Comparison of ENCODE assay signal across 18 cellular contexts in the genomic region with DNA sequence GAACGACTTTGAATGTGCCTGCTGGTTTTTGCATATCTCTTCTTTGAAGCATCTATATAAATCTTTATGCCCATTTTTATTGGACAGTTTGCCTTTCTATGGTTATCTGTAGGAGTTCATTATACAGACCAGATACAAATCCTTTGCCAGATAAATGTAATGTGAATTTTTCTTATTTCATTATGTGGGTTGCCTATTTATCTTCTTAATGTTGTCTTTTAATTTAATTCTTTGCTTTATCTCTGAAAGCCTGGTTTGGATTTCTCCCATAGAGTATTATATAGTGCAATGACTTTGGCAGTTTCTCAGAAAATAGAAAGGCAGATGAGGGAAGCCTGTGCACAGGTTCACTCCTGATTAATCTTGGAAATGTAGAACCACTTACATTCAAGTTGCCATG.
DNase-seq lines count a peak whose midpoint lies in the region; ATAC-seq and TF ChIP-seq lines count a peak whose summit lies in the region.
"Had no signal": no experiment of that assay in that cellular context is flagged by ENCODE, and none has a peak within 500 bp of the region (broad histone marks: within the 10 kb centered on the region; RNA-seq: fewer than 3 reads in every experiment).

No MANE protein-coding gene starts in this region.

- H3F3A ChIP-seq in SK-N-SH (replicated peaks; ENCODE audit: insufficient read depth), result no peaks in the 10 kb centered on the region
- no peaks in the 10 kb centered on the region for H3F3A ChIP-seq in neural progenitor cell (ENCODE audit: low read depth)

- intact Hi-C loops in CD4-positive, alpha-beta T cell (cut with DNase I, micrococcal nuclease), result no loop called here

- peak overlapping the region; percentile 10 for H3K27ac Mint-ChIP-seq in neural progenitor cell
- H3K27ac Mint-ChIP-seq in CD4-positive, alpha-beta T cell, result no peak overlapping the region
- H3K27ac Mint-ChIP-seq: B cell; CD14-positive monocyte; CD4-positive, CD25-positive, alpha-beta regulatory T cell; CD8-positive, alpha-beta T cell had no signal

- no peak overlapping the region for H3K4me3 ChIP-seq in BE2C (ENCODE audit: low read depth, low read length)
- no peak overlapping the region for H3K4me3 ChIP-seq in SK-N-SH (ENCODE audit: low read depth in 2 of 2, low read length in 1 of 2)
- no peak overlapping the region for H3K4me3 ChIP-seq in neural progenitor cell
- H3K4me3 ChIP-seq: A549, BLaER1 had no signal

- H3K79me2 ChIP-seq in SK-N-SH (ENCODE audit: insufficient read depth), result no peaks in the 10 kb centered on the region
- H3K79me2 ChIP-seq in neural progenitor cell (ENCODE audit: low read depth), result no peaks in the 10 kb centered on the region

- no peak overlapping the region for H2AFZ ChIP-seq in SK-N-SH (ENCODE audit: low read depth)
- H2AFZ ChIP-seq in neural progenitor cell (replicated peaks), result no peak overlapping the region

- peaks cover 17% of the 10 kb centered on the region for H3K4me1 Mint-ChIP-seq in neural progenitor cell
- H3K4me1 Mint-ChIP-seq in CD4-positive, alpha-beta T cell (ENCODE audit: low read depth), result no peaks in the 10 kb centered on the region
- H3K4me1 Mint-ChIP-seq: B cell; CD14-positive monocyte; CD4-positive, CD25-positive, alpha-beta regulatory T cell had no signal

- H3K9ac ChIP-seq in SK-N-SH (no peak overlapping the region), neural progenitor cell (no peak overlapping the region)
- H3K9ac ChIP-seq: BLaER1 had no signal

- H3K4me3 Mint-ChIP-seq in neural progenitor cell, result no peak overlapping the region
- H3K4me3 Mint-ChIP-seq in CD4-positive, alpha-beta T cell, result no peak overlapping the region
- H3K4me3 Mint-ChIP-seq: B cell; CD14-positive monocyte; CD4-positive, CD25-positive, alpha-beta regulatory T cell; CD8-positive, alpha-beta T cell had no signal

- no peaks in the 10 kb centered on the region for H4K20me1 ChIP-seq in SK-N-SH (ENCODE audit: insufficient read depth)
- no peaks in the 10 kb centered on the region for H4K20me1 ChIP-seq in neural progenitor cell (ENCODE audit: low read depth)
- H4K20me1 ChIP-seq: BLaER1 had no signal

- peak in 1 of 2 experiments; percentile 73; a peak in 2 of 4 replicates for TF ChIP-seq EP300 in SK-N-SH (IDR thresholded peaks at IDR 0.05; ENCODE audit: borderline replicate concordance in 1 of 2, low read depth in 1 of 2, low read length in 1 of 2)

- H3K4me2 ChIP-seq in SK-N-SH, result no peak overlapping the region
- H3K4me2 ChIP-seq in neural progenitor cell, result no peak overlapping the region
- H3K4me2 ChIP-seq: A549, BLaER1 had no signal

- H3K27me3 Mint-ChIP-seq in neural progenitor cell (ENCODE audit: insufficient read depth, low read depth), result no peaks in the 10 kb centered on the region
- H3K27me3 Mint-ChIP-seq in CD4-positive, alpha-beta T cell, result no peaks in the 10 kb centered on the region
- H3K27me3 Mint-ChIP-seq: B cell; CD4-positive, CD25-positive, alpha-beta regulatory T cell had no signal

- no peak for TF ChIP-seq RAD21 in SK-N-SH (IDR thresholded peaks at IDR 0.05; ENCODE audit: low read length)

- DNase-seq in BE2C (peak; percentile 19), SK-N-SH (peak; percentile 4), neural progenitor cell (ENCODE audit: low spot score) (no peak), NCI-H524 (lab: John Stamatoyannopoulos, UW) (no peak)
- DNase-seq in CD4-positive, alpha-beta T cell, result no peak
- DNase-seq: AML-193; C1 segment of cervical spinal cord; Caco-2; Calu3; CD4-positive, CD25-positive, alpha-beta regulatory T cell; CD8-positive, alpha-beta T cell; DMS79 treated with DMSO at 0.1 percent for 48 hours; GF-D8 had no signal

- H3K27me3 ChIP-seq in BE2C (no peaks in the 10 kb centered on the region), SK-N-SH (ENCODE audit: insufficient read depth) (no peaks in the 10 kb centered on the region), neural progenitor cell (no peaks in the 10 kb centered on the region)
- no peaks in the 10 kb centered on the region for H3K27me3 ChIP-seq in CD4-positive, alpha-beta T cell (ENCODE audit: control insufficient read depth, insufficient read depth, low read length)
- H3K27me3 ChIP-seq: BLaER1 had no signal

- no peaks in the 10 kb centered on the region for H3K9me3 ChIP-seq in BE2C
- 0 out of 2 replicates have a peak, but pooled peaks cover 4% of the 10 kb centered on the region for H3K9me3 ChIP-seq in SK-N-SH
- H3K9me3 ChIP-seq in neural progenitor cell (ENCODE audit: low read depth), result no peaks in the 10 kb centered on the region
- peaks cover 3% of the 10 kb centered on the region for H3K9me3 ChIP-seq in CD4-positive, alpha-beta T cell (ENCODE audit: control insufficient read depth, low read length)
- H3K9me3 ChIP-seq: BLaER1, Caco-2 had no signal

- POLR2A ChIA-PET in SK-N-SH (lab: Yijun Ruan, JAX), result no interaction called here
- POLR2A ChIA-PET in CD4-positive, alpha-beta T cell (lab: Charles Lee), result no interaction called here

- 0% methylated on average over 1 of the region's 1 CpG for WGBS in SK-N-SH (ENCODE audit: low lambda C conversion rate)

- H3K9me3 Mint-ChIP-seq in neural progenitor cell, result peaks cover 7% of the 10 kb centered on the region
- H3K9me3 Mint-ChIP-seq in CD4-positive, alpha-beta T cell, result peaks cover 3% of the 10 kb centered on the region

- ATAC-seq in CD4-positive, alpha-beta T cell (ENCODE audit: poor library complexity), result no peak
- ATAC-seq: A549; CD8-positive, alpha-beta T cell had no signal

- TF ChIP-seq CTCF in BE2C (IDR thresholded peaks at IDR 0.05; ENCODE audit: low read depth, low read length) (no peak), SK-N-SH (IDR thresholded peaks at IDR 0.05) (no peak), neural progenitor cell (IDR thresholded peaks at IDR 0.05) (no peak)
- no peak for TF ChIP-seq CTCF in CD4-positive, alpha-beta T cell (IDR thresholded peaks at IDR 0.05)

- H3K36me3 ChIP-seq in BE2C (no peaks in the 10 kb centered on the region), SK-N-SH (replicated peaks in 1 of 2; ENCODE audit: control insufficient read depth in 1 of 2, insufficient read depth in 2 of 2, low read length in 1 of 2) (no peaks in the 10 kb centered on the region), neural progenitor cell (no peaks in the 10 kb centered on the region)
- H3K36me3 ChIP-seq: BLaER1 had no signal

- H3K4me1 ChIP-seq in BE2C (peaks cover 5% of the 10 kb centered on the region; the same call in 1 of the 2 replicates), SK-N-SH (ENCODE audit: control insufficient read depth in 1 of 2, insufficient read depth in 2 of 2, low read depth in 1 of 2, low read length in 1 of 2) (no peaks in the 10 kb centered on the region), neural progenitor cell (peaks cover 7% of the 10 kb centered on the region)
- H3K4me1 ChIP-seq: A549, BLaER1, Caco-2 had no signal

- no peak overlapping the region for H3K27ac ChIP-seq in SK-N-SH (ENCODE audit: low read depth in 2 of 2, low read length in 1 of 2)
- no peak overlapping the region for H3K27ac ChIP-seq in neural progenitor cell
- H3K27ac ChIP-seq in CD4-positive, alpha-beta T cell (ENCODE audit: low read depth, low read length), result no peak overlapping the region
- H3K27ac ChIP-seq: 22Rv1, A549, BLaER1 had no signal

- H3K36me3 Mint-ChIP-seq in neural progenitor cell, result peaks cover 2% of the 10 kb centered on the region
- no peaks in the 10 kb centered on the region for H3K36me3 Mint-ChIP-seq in CD4-positive, alpha-beta T cell (ENCODE audit: low read depth)
- H3K36me3 Mint-ChIP-seq: CD14-positive monocyte; CD4-positive, CD25-positive, alpha-beta regulatory T cell; CD8-positive, alpha-beta T cell had no signal

- CTCF ChIA-PET in SK-N-SH (lab: Yijun Ruan, JAX), result no interaction called here
- CTCF ChIA-PET in CD4-positive, alpha-beta T cell (lab: Charles Lee), result no interaction called here

- no peaks in the 10 kb centered on the region for H3K9me2 ChIP-seq in SK-N-SH

TF ChIP-seq in SK-N-SH, 30 proteins besides CTCF, POLR2A, EP300 and RAD21:
- TF ChIP-seq RCOR1 (IDR thresholded peaks at IDR 0.05; ENCODE audit: low read length), result peak; percentile 49; the same call in 1 of the 2 replicates
- TF ChIP-seq FOSL2 (IDR thresholded peaks at IDR 0.05; ENCODE audit: borderline replicate concordance, low read depth), result no peak
- TF ChIP-seq, protein P1, sequence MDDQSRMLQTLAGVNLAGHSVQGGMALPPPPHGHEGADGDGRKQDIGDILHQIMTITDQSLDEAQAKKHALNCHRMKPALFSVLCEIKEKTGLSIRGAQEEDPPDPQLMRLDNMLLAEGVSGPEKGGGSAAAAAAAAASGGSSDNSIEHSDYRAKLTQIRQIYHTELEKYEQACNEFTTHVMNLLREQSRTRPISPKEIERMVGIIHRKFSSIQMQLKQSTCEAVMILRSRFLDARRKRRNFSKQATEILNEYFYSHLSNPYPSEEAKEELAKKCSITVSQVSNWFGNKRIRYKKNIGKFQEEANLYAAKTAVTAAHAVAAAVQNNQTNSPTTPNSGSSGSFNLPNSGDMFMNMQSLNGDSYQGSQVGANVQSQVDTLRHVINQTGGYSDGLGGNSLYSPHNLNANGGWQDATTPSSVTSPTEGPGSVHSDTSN (IDR thresholded peaks at IDR 0.05), result no peak
- 0 out of 2 replicates have a peak, but pooled peaks have one; percentile 22 for TF ChIP-seq GATA2 (CRISPR knock-in tag; IDR thresholded peaks at IDR 0.05)
- TF ChIP-seq, protein P2, sequence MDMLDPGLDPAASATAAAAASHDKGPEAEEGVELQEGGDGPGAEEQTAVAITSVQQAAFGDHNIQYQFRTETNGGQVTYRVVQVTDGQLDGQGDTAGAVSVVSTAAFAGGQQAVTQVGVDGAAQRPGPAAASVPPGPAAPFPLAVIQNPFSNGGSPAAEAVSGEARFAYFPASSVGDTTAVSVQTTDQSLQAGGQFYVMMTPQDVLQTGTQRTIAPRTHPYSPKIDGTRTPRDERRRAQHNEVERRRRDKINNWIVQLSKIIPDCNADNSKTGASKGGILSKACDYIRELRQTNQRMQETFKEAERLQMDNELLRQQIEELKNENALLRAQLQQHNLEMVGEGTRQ (IDR thresholded peaks at IDR 0.05; ENCODE audit: borderline replicate concordance, low read depth, low read length), result no peak
- no peak for TF ChIP-seq JUND (IDR thresholded peaks at IDR 0.05)
- no peak for TF ChIP-seq EZH2phosphoT487 (IDR thresholded peaks at IDR 0.05; ENCODE audit: borderline replicate concordance, low read depth)
- TF ChIP-seq SMC3 (IDR thresholded peaks at IDR 0.05; ENCODE audit: low read depth, low read length), result no peak

Comparison
In these comparisons a context has a peak if more than half of its experiments do, and no peak if none do; other contexts are left out.
1. DNase-seq: peak in BE2C (single experiment) and SK-N-SH (single experiment); none in neural progenitor cell (single experiment), CD4-positive, alpha-beta T cell (0 of 10) and NCI-H524 (0 of 2).